Comparison of ENCODE assay signal across 38 cellular contexts in the genomic region with DNA sequence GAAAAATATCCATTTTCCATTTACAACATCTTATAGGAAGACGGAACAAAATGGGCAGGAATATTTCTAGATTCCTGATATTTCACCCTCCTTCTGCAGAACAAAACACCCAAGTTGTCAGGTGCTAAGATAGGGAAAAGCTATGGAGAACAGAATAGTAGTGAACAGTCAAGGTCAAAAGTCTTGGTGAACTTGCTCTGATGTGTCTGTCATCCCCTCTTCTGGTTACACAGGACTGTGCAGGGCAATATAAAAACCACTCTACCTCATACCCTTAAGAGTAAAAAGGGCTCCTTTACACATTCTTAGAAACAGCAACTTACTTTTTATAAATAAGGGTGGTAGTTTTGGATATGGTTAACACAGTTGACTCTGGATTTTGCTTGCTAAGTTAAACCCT. TPM values are rescaled to one million over a fixed set of nuclear protein-coding genes. Genes with fewer than 3 reads are reported as not detected.
"Had no signal": no experiment of that assay in that cellular context is flagged by ENCODE, and none has a peak within 500 bp of the region (broad histone marks: within the 10 kb centered on the region; RNA-seq: fewer than 3 reads in every experiment).

No MANE protein-coding gene starts in this region.

- DNase-seq: activated B cell treated with CpG ODN at 0.5 μM for 24 hours; activated CD4-positive, alpha-beta memory T cell treated with anti-CD3 and anti-CD28 coated beads for 36 hours; activated CD4-positive, alpha-beta T cell treated with anti-CD3 and anti-CD28 coated beads for 4 hours; activated CD4-positive, alpha-beta T cell treated with anti-CD3 and anti-CD28 coated beads, Interleukin-2, amount 10 ng/mL, durations not matched to agents 24 days and 14 days; activated CD4-positive, alpha-beta T cell treated with anti-CD3 and anti-CD28 coated beads, Interleukin-2, amount 50 U/mL, for 1 hour; activated CD4-positive, alpha-beta T cell treated with anti-CD3 and anti-CD28 coated beads, Interleukin-2, amount 50 U/mL, for 4 hours; activated CD4-positive, CD25-positive, alpha-beta regulatory T cell treated with anti-CD3 and anti-CD28 coated beads, Interleukin-2, amount 50 U/mL, for 72 hours; activated CD8-positive, alpha-beta memory T cell treated with anti-CD3 and anti-CD28 coated beads, Interleukin-2, amount 50 U/mL, for 4 hours; activated CD8-positive, alpha-beta T cell treated with anti-CD3 and anti-CD28 coated beads for 36 hours; activated effector memory CD4-positive, alpha-beta T cell treated with anti-CD3 and anti-CD28 coated beads, Interleukin-2, amount 50 U/mL, for 16 hours; activated naive CD4-positive, alpha-beta T cell treated with anti-CD3 and anti-CD28 coated beads, Interleukin-2, amount 10 ng/mL, durations not matched to agents 7 days and 5 days; activated naive CD4-positive, alpha-beta T cell treated with Interleukin-2 at 50 U/mL for 16 hours; activated naive CD8-positive, alpha-beta T cell treated with anti-CD3 and anti-CD28 coated beads, Interleukin-2, amount 10 ng/mL, durations not matched to agents 7 days and 5 days; activated naive CD8-positive, alpha-beta T cell treated with anti-CD3 and anti-CD28 coated beads, Interleukin-2, amount 50 U/mL, for 24 hours; activated T-cell treated with anti-CD3 and anti-CD28 coated beads for 4 hours; activated T-cell treated with anti-CD3 and anti-CD28 coated beads, Interleukin-2, amount 50 U/mL, for 1 hour; activated T-cell treated with anti-CD3 and anti-CD28 coated beads, Interleukin-2, amount 50 U/mL, for 4 hours; activated T-cell treated with anti-CD3 and anti-CD28 coated beads, Interleukin-2, amount 50 U/mL, for 72 hours; amygdala; anterior cingulate cortex; caudate nucleus; SW 1271; T-helper 1 cell; T-helper 2 cell; T-helper 9 cell had no signal

- ATAC-seq: activated CD8-positive, alpha-beta T cell treated with anti-CD3 and anti-CD28 coated beads for 36 hours; activated naive CD8-positive, alpha-beta T cell treated with anti-CD3 and anti-CD28 coated beads, Interleukin-2, amount 50 U/mL, for 24 hours; activated T-cell treated with anti-CD3 and anti-CD28 coated beads, Interleukin-2, amount 50 U/mL, for 4 hours; activated T-cell treated with anti-CD3 and anti-CD28 coated beads, Interleukin-2, amount 50 U/mL, for 72 hours; activated T-helper 17 cell treated with anti-CD3 and anti-CD28 coated beads, Interleukin-2, amount 50 U/mL, for 72 hours had no signal

- H3K36me3 ChIP-seq: ascending aorta, cardiac muscle cell had no signal

- H3K4me3 ChIP-seq: ascending aorta, cardiac muscle cell had no signal

- H3K4me1 ChIP-seq: ascending aorta had no signal

- H3K36me3 Mint-ChIP-seq: activated CD4-positive, alpha-beta memory T cell treated with anti-CD3 and anti-CD28 coated beads for 36 hours; activated naive CD4-positive, alpha-beta T cell treated with anti-CD3 and anti-CD28 coated beads, Interleukin-2, amount 10 ng/mL, durations not matched to agents 7 days and 5 days; activated naive CD4-positive, alpha-beta T cell treated with anti-CD3 and anti-CD28 coated beads, Interleukin-2, amount 50 U/mL, for 24 hours; activated naive CD8-positive, alpha-beta T cell; activated naive CD8-positive, alpha-beta T cell treated with anti-CD3 and anti-CD28 coated beads, Interleukin-2, amount 10 ng/mL, durations not matched to agents 7 days and 5 days; brain had no signal

- H3K27me3 Mint-ChIP-seq: activated CD4-positive, alpha-beta memory T cell treated with anti-CD3 and anti-CD28 coated beads for 36 hours; activated CD4-positive, alpha-beta T cell treated with anti-CD3 and anti-CD28 coated beads, Interleukin-2, amount 10 ng/mL, durations not matched to agents 24 days and 14 days; activated CD8-positive, alpha-beta T cell treated with anti-CD3 and anti-CD28 coated beads for 36 hours; activated naive CD4-positive, alpha-beta T cell treated with anti-CD3 and anti-CD28 coated beads, Interleukin-2, amount 10 ng/mL, durations not matched to agents 7 days and 5 days; activated naive CD8-positive, alpha-beta T cell treated with anti-CD3 and anti-CD28 coated beads, Interleukin-2, amount 10 ng/mL, durations not matched to agents 7 days and 5 days; brain; central memory CD8-positive, alpha-beta T cell had no signal

- H3K27ac ChIP-seq: ascending aorta, cardiac muscle cell, VCaP had no signal

- H3K4me1 Mint-ChIP-seq: activated B cell treated with CpG ODN at 0.5 μM for 24 hours; activated CD4-positive, alpha-beta T cell treated with anti-CD3 and anti-CD28 coated beads, Interleukin-2, amount 10 ng/mL, durations not matched to agents 24 days and 14 days; activated naive CD4-positive, alpha-beta T cell treated with anti-CD3 and anti-CD28 coated beads, Interleukin-2, amount 10 ng/mL, durations not matched to agents 7 days and 5 days; activated naive CD4-positive, alpha-beta T cell treated with anti-CD3 and anti-CD28 coated beads, Interleukin-2, amount 50 U/mL, for 24 hours; activated naive CD8-positive, alpha-beta T cell treated with anti-CD3 and anti-CD28 coated beads, Interleukin-2, amount 10 ng/mL, durations not matched to agents 7 days and 5 days; activated naive CD8-positive, alpha-beta T cell treated with anti-CD3 and anti-CD28 coated beads, Interleukin-2, amount 50 U/mL, for 24 hours; activated T-helper 17 cell treated with anti-CD3 and anti-CD28 coated beads, Interleukin-2, amount 50 U/mL, for 72 hours; central memory CD8-positive, alpha-beta T cell had no signal

- H3K9me3 Mint-ChIP-seq: activated B cell treated with CpG ODN at 0.5 μM for 24 hours; activated CD4-positive, alpha-beta memory T cell treated with anti-CD3 and anti-CD28 coated beads for 36 hours; activated CD4-positive, alpha-beta T cell treated with anti-CD3 and anti-CD28 coated beads, Interleukin-2, amount 10 ng/mL, durations not matched to agents 24 days and 14 days; activated CD8-positive, alpha-beta T cell treated with anti-CD3 and anti-CD28 coated beads for 36 hours; activated naive CD4-positive, alpha-beta T cell treated with anti-CD3 and anti-CD28 coated beads, Interleukin-2, amount 10 ng/mL, durations not matched to agents 7 days and 5 days; activated naive CD4-positive, alpha-beta T cell treated with anti-CD3 and anti-CD28 coated beads, Interleukin-2, amount 50 U/mL, for 24 hours; activated naive CD8-positive, alpha-beta T cell treated with anti-CD3 and anti-CD28 coated beads, Interleukin-2, amount 10 ng/mL, durations not matched to agents 7 days and 5 days; activated naive CD8-positive, alpha-beta T cell treated with anti-CD3 and anti-CD28 coated beads, Interleukin-2, amount 50 U/mL, for 24 hours; activated T-cell treated with anti-CD3 and anti-CD28 coated beads, Interleukin-2, amount 50 U/mL, for 4 hours; activated T-cell treated with anti-CD3 and anti-CD28 coated beads, Interleukin-2, amount 50 U/mL, for 72 hours; activated T-helper 1 cell treated with anti-CD3 and anti-CD28 coated beads, Interleukin-12 subunit alpha, Interleukin-12 subunit beta, Interleukin-2, Interleukin-4 antibody, amounts not matched to agents 30 ng/mL and 10 ng/mL and 1 ng/mL, durations not matched to agents 14 hours and 24 hours and 36 hours; activated T-helper 17 cell treated with anti-CD3 and anti-CD28 coated beads, Interleukin-2, amount 50 U/mL, for 72 hours; central memory CD8-positive, alpha-beta T cell; T-helper 1 cell treated with Interleukin-12 subunit alpha and Interleukin-12 subunit beta and Interleukin-4 antibody, amounts not matched to agents 30 μg/mL and 1 μg/mL, for 36 hours; T-helper 2 cell treated with Interferon-gamma antibody and Interleukin-4, amounts not matched to agents 5 μg/mL and 100 μg/mL, for 36 hours had no signal

- H3K9me3 ChIP-seq: ascending aorta had no signal

- H3K4me3 Mint-ChIP-seq: activated B cell treated with CpG ODN at 0.5 μM for 24 hours; activated CD4-positive, alpha-beta memory T cell treated with anti-CD3 and anti-CD28 coated beads for 36 hours; activated CD4-positive, alpha-beta T cell treated with anti-CD3 and anti-CD28 coated beads, Interleukin-2, amount 10 ng/mL, durations not matched to agents 24 days and 14 days; activated CD8-positive, alpha-beta T cell treated with anti-CD3 and anti-CD28 coated beads for 36 hours; activated naive CD4-positive, alpha-beta T cell treated with anti-CD3 and anti-CD28 coated beads, Interleukin-2, amount 10 ng/mL, durations not matched to agents 7 days and 5 days; activated naive CD4-positive, alpha-beta T cell treated with anti-CD3 and anti-CD28 coated beads, Interleukin-2, amount 50 U/mL, for 24 hours; activated naive CD8-positive, alpha-beta T cell; activated naive CD8-positive, alpha-beta T cell treated with anti-CD3 and anti-CD28 coated beads, Interleukin-2, amount 10 ng/mL, durations not matched to agents 7 days and 5 days; activated naive CD8-positive, alpha-beta T cell treated with anti-CD3 and anti-CD28 coated beads, Interleukin-2, amount 50 U/mL, for 24 hours; activated T-cell treated with anti-CD3 and anti-CD28 coated beads, Interleukin-2, amount 50 U/mL, for 4 hours; activated T-cell treated with anti-CD3 and anti-CD28 coated beads, Interleukin-2, amount 50 U/mL, for 72 hours; activated T-helper 1 cell treated with anti-CD3 and anti-CD28 coated beads, Interleukin-12 subunit alpha, Interleukin-12 subunit beta, Interleukin-2, Interleukin-4 antibody, amounts not matched to agents 30 ng/mL and 10 ng/mL and 1 ng/mL, durations not matched to agents 14 hours and 24 hours and 36 hours; activated T-helper 17 cell treated with anti-CD3 and anti-CD28 coated beads, Interleukin-2, amount 50 U/mL, for 72 hours; central memory CD8-positive, alpha-beta T cell; T-helper 1 cell treated with Interleukin-12 subunit alpha and Interleukin-12 subunit beta and Interleukin-4 antibody, amounts not matched to agents 30 μg/mL and 1 μg/mL, for 36 hours; T-helper 2 cell treated with Interferon-gamma antibody and Interleukin-4, amounts not matched to agents 5 μg/mL and 100 μg/mL, for 36 hours had no signal

- H3K27me3 ChIP-seq: ascending aorta had no signal

- H3K27ac Mint-ChIP-seq: activated B cell treated with CpG ODN at 0.5 μM for 24 hours; activated CD4-positive, alpha-beta memory T cell treated with anti-CD3 and anti-CD28 coated beads for 36 hours; activated CD4-positive, alpha-beta T cell treated with anti-CD3 and anti-CD28 coated beads, Interleukin-2, amount 10 ng/mL, durations not matched to agents 24 days and 14 days; activated CD8-positive, alpha-beta T cell treated with anti-CD3 and anti-CD28 coated beads for 36 hours; activated naive CD4-positive, alpha-beta T cell treated with anti-CD3 and anti-CD28 coated beads, Interleukin-2, amount 10 ng/mL, durations not matched to agents 7 days and 5 days; activated naive CD4-positive, alpha-beta T cell treated with anti-CD3 and anti-CD28 coated beads, Interleukin-2, amount 50 U/mL, for 24 hours; activated naive CD8-positive, alpha-beta T cell; activated naive CD8-positive, alpha-beta T cell treated with anti-CD3 and anti-CD28 coated beads, Interleukin-2, amount 10 ng/mL, durations not matched to agents 7 days and 5 days; activated naive CD8-positive, alpha-beta T cell treated with anti-CD3 and anti-CD28 coated beads, Interleukin-2, amount 50 U/mL, for 24 hours; activated T-cell treated with anti-CD3 and anti-CD28 coated beads, Interleukin-2, amount 50 U/mL, for 72 hours; activated T-helper 1 cell treated with anti-CD3 and anti-CD28 coated beads, Interleukin-12 subunit alpha, Interleukin-12 subunit beta, Interleukin-2, Interleukin-4 antibody, amounts not matched to agents 30 ng/mL and 10 ng/mL and 1 ng/mL, durations not matched to agents 14 hours and 24 hours and 36 hours; activated T-helper 17 cell treated with anti-CD3 and anti-CD28 coated beads, Interleukin-2, amount 50 U/mL, for 72 hours; T-helper 1 cell treated with Interleukin-12 subunit alpha and Interleukin-12 subunit beta and Interleukin-4 antibody, amounts not matched to agents 30 μg/mL and 1 μg/mL, for 36 hours; T-helper 2 cell treated with Interferon-gamma antibody and Interleukin-4, amounts not matched to agents 5 μg/mL and 100 μg/mL, for 36 hours had no signal

RNA-seq across cellular contexts. Expression of a gene that starts 4.4 kb away (rescaled TPM):
- total RNA-seq: activated B cell treated with CpG ODN at 0.5 μM for 24 hours; activated CD4-positive, alpha-beta memory T cell treated with anti-CD3 and anti-CD28 coated beads for 36 hours; activated CD4-positive, alpha-beta T cell treated with anti-CD3 and anti-CD28 coated beads, Interleukin-2, amount 10 ng/mL, durations not matched to agents 24 days and 14 days; activated CD8-positive, alpha-beta memory T cell treated with anti-CD3 and anti-CD28 coated beads for 36 hours; activated CD8-positive, alpha-beta T cell treated with anti-CD3 and anti-CD28 coated beads for 36 hours; activated naive CD8-positive, alpha-beta T cell treated with anti-CD3 and anti-CD28 coated beads, Interleukin-2, amount 10 ng/mL, durations not matched to agents 7 days and 5 days; activated T-cell treated with anti-CD3 and anti-CD28 coated beads, Interleukin-2, amount 50 U/mL, for 4 hours; activated T-cell treated with anti-CD3 and anti-CD28 coated beads, Interleukin-2, amount 50 U/mL, for 72 hours; activated T-helper 1 cell treated with anti-CD3 and anti-CD28 coated beads, Interleukin-12 subunit alpha, Interleukin-12 subunit beta, Interleukin-2, Interleukin-4 antibody, amounts not matched to agents 30 ng/mL and 10 ng/mL and 1 ng/mL, durations not matched to agents 14 hours and 24 hours and 36 hours; activated T-helper 17 cell treated with anti-CD3 and anti-CD28 coated beads, Interleukin-2, amount 50 U/mL, for 72 hours; ascending aorta; bronchial epithelial cell; cardiac muscle cell had no signal
